ENCODE assay signal across 31 cellular contexts in genomic region chr13:93673885-93674284, GRCh38.
"Had no signal": no experiment of that assay in that cellular context is flagged by ENCODE, and none has a peak within 500 bp of the region (broad histone marks: within the 10 kb centered on the region; RNA-seq: fewer than 3 reads in every experiment).

No MANE protein-coding gene starts in this region.

- H3K27me3 ChIP-seq: esophagus squamous epithelium, pancreas, right atrium auricular region, suprapubic skin, transverse colon, upper lobe of right lung, uterus had no signal

- H3K27ac Mint-ChIP-seq: effector memory CD8-positive, alpha-beta T cell; immature natural killer cell; naive B cell; natural killer cell treated with Interleukin-12 subunit alpha and Interleukin-12 subunit beta and Interleukin-15 and Interleukin-18, amount 100 ng/mL, for 72 hours; progenitor cell of endocrine pancreas had no signal

- H3K9me3 ChIP-seq: esophagus squamous epithelium, lower lobe of right lung, mucosa of descending colon, pancreas, right atrium auricular region, suprapubic skin, transverse colon, upper lobe of right lung, uterus had no signal

- DNase-seq: dermis blood vessel endothelial cell; effector memory CD8-positive, alpha-beta T cell; erythroblast; esophagus squamous epithelium; foreskin melanocyte; glutamatergic neuron; hypothalamus; immature natural killer cell; left ventricle myocardium superior; lower lobe of right lung; mucosa of descending colon; naive B cell; occipital lobe; pancreas; stimulated activated CD4-positive, alpha-beta T cell treated with anti-CD3 and anti-CD28 coated beads, Interleukin-12 subunit alpha, Interleukin-12 subunit beta, amount 100 ng/mL, for 4 hours; stimulated activated CD4-positive, alpha-beta T cell treated with anti-CD3 and anti-CD28 coated beads, Interleukin-1b, Interleukin-23, amount 100 ng/mL, for 48 hours; stimulated activated CD4-positive, alpha-beta T cell treated with anti-CD3 and anti-CD28 coated beads, Interleukin-4, amount 100 ng/mL, for 1 hour; stimulated activated CD8-positive, alpha-beta memory T cell treated with anti-CD3 and anti-CD28 coated beads, Interleukin-4, amount 100 ng/mL, for 48 hours; stimulated activated naive CD4-positive, alpha-beta T cell; stimulated activated naive CD8-positive, alpha-beta T cell treated with anti-CD3 and anti-CD28 coated beads, Interleukin-15, amount 100 ng/mL, for 72 hours; transverse colon; upper lobe of right lung; uterus had no signal

- FAIRE-seq: endometrium, keratinocyte, pancreas had no signal

- H3K9me3 Mint-ChIP-seq: effector memory CD8-positive, alpha-beta T cell; stimulated activated naive CD8-positive, alpha-beta T cell treated with anti-CD3 and anti-CD28 coated beads, Interleukin-15, amount 100 ng/mL, for 72 hours had no signal

- H3K27me3 Mint-ChIP-seq: effector memory CD8-positive, alpha-beta T cell; naive B cell; natural killer cell treated with Interleukin-12 subunit alpha and Interleukin-12 subunit beta and Interleukin-15 and Interleukin-18, amount 100 ng/mL, for 72 hours; progenitor cell of endocrine pancreas; stimulated activated naive CD8-positive, alpha-beta T cell treated with anti-CD3 and anti-CD28 coated beads, Interleukin-15, amount 100 ng/mL, for 72 hours had no signal

- H3K36me3 Mint-ChIP-seq: immature natural killer cell; naive B cell; natural killer cell treated with Interleukin-12 subunit alpha and Interleukin-12 subunit beta and Interleukin-15 and Interleukin-18, amount 100 ng/mL, for 72 hours had no signal

- H3K4me1 Mint-ChIP-seq: immature natural killer cell; naive B cell; stimulated activated naive CD8-positive, alpha-beta T cell treated with anti-CD3 and anti-CD28 coated beads, Interleukin-15, amount 100 ng/mL, for 72 hours had no signal

- H3K4me3 ChIP-seq: coronary artery, esophagus squamous epithelium, lower lobe of right lung, mucosa of descending colon, pancreas, right atrium auricular region, smooth muscle cell, suprapubic skin, transverse colon, upper lobe of right lung, uterus had no signal

- H3K27ac ChIP-seq: coronary artery, esophagus squamous epithelium, lower lobe of right lung, pancreas, right atrium auricular region, suprapubic skin, transverse colon, upper lobe of right lung, uterus had no signal

- H3K4me2 ChIP-seq: smooth muscle cell had no signal

- H3K4me3 Mint-ChIP-seq: effector memory CD8-positive, alpha-beta T cell; immature natural killer cell; naive B cell; natural killer cell treated with Interleukin-12 subunit alpha and Interleukin-12 subunit beta and Interleukin-15 and Interleukin-18, amount 100 ng/mL, for 72 hours; stimulated activated naive CD8-positive, alpha-beta T cell treated with anti-CD3 and anti-CD28 coated beads, Interleukin-15, amount 100 ng/mL, for 72 hours had no signal

- H3K36me3 ChIP-seq: esophagus squamous epithelium, lower lobe of right lung, pancreas, right atrium auricular region, suprapubic skin, transverse colon, upper lobe of right lung, uterus had no signal

- H3K4me1 ChIP-seq: esophagus squamous epithelium, lower lobe of right lung, pancreas, right atrium auricular region, suprapubic skin, transverse colon, upper lobe of right lung, uterus had no signal
